11 cellular contexts compared by ENCODE assay signal in genomic region chr19:16874250-16874977, GRCh38. TPM values are rescaled to one million over a fixed set of nuclear protein-coding genes. Genes with fewer than 3 reads are reported as not detected.
A peak's percentile ranks its signal among the peaks of the same experiment; 100 is the strongest.
DNase-seq lines count a peak whose midpoint lies in the region; ATAC-seq and TF ChIP-seq lines count a peak whose summit lies in the region.
"Had no signal": no experiment of that assay in that cellular context is flagged by ENCODE, and none has a peak within 500 bp of the region (broad histone marks: within the 10 kb centered on the region; RNA-seq: fewer than 3 reads in every experiment).

No MANE protein-coding gene starts in this region.

- WGBS in transverse colon (ENCODE audit: low coverage in 1 of 2), 2 donors: 71 to 92% methylated on average over 1 of the region's 1 CpG

- no TSS peak for BruUV-seq in HCT116 (replicated peaks; lab: Mats Ljungman, UMichigan)

- peaks cover 0 to 3% (median 0%) of the 10 kb centered on the region in 7 donors for H3K9me3 Mint-ChIP-seq in CD4-positive, CD25-positive, alpha-beta regulatory T cell
- peaks cover 6% of the 10 kb centered on the region for H3K9me3 Mint-ChIP-seq in activated naive CD8-positive, alpha-beta T cell treated with anti-CD3 and anti-CD28 coated beads, Interleukin-2, amount 50 U/mL, for 24 hours
- H3K9me3 Mint-ChIP-seq in naive thymus-derived CD8-positive, alpha-beta T cell: peaks cover 0 to 2% (median 0%) of the 10 kb centered on the region in 9 donors

- no peak for TF ChIP-seq CTCF in HCT116 (IDR thresholded peaks at IDR 0.05 in 2 of 3, conservative IDR thresholded peaks at IDR 0.05 in 1 of 3; ENCODE audit: borderline replicate concordance in 1 of 3, insufficient read depth in 1 of 3, low read depth in 2 of 3, low read length in 2 of 3)
- TF ChIP-seq CTCF in transverse colon (IDR thresholded peaks at IDR 0.05): no peak

- intact Hi-C loops in HCT116 (cut with micrococcal nuclease) (no loop called here), transverse colon (cut with DNase I; ENCODE audit: low total_unique reads) (no loop called here)

- DNase-seq in CD4-positive, CD25-positive, alpha-beta regulatory T cell: no peak
- no peak for DNase-seq in HCT116 (ENCODE audit: low read depth, low spot score)
- DNase-seq in activated naive CD8-positive, alpha-beta T cell treated with anti-CD3 and anti-CD28 coated beads, Interleukin-2, amount 50 U/mL, for 24 hours: no peak
- DNase-seq in naive thymus-derived CD8-positive, alpha-beta T cell: peak in 1 of 10 donors; percentile 5
- no peak for DNase-seq in NCI-H446 (lab: John Stamatoyannopoulos, UW)
- DNase-seq in transverse colon: no peak
- DNase-seq in DMS 273 (lab: John Stamatoyannopoulos, UW; ENCODE audit: unreplicated experiment): no peak
- no peak for DNase-seq in SJCRH30
- DNase-seq: cerebellar nuclear complex, foreskin melanocyte had no signal

- no peaks in the 10 kb centered on the region for H3K4me1 ChIP-seq in CD4-positive, CD25-positive, alpha-beta regulatory T cell (ENCODE audit: control insufficient read depth, insufficient read depth, low read length, poor library complexity, severe bottlenecking)
- H3K4me1 ChIP-seq in HCT116 (ENCODE audit: control insufficient read depth in 1 of 2, insufficient read depth in 2 of 2, low read length in 2 of 2): no peaks in the 10 kb centered on the region
- peaks cover 0 to 10% (median 0%) of the 10 kb centered on the region in 4 donors for H3K4me1 ChIP-seq in transverse colon
- no peaks in the 10 kb centered on the region for H3K4me1 ChIP-seq in SJCRH30

- RAD21 ChIA-PET in HCT116 (lab: Charles Lee; ENCODE audit: low non-redundant PET in 1 of 2, low total read pairs in 2 of 2, uncharacterized antibody in 2 of 2, unreplicated experiment in 2 of 2): no interaction called here

- no peaks in the 10 kb centered on the region for H3K27me3 Mint-ChIP-seq in CD4-positive, CD25-positive, alpha-beta regulatory T cell
- H3K27me3 Mint-ChIP-seq in activated naive CD8-positive, alpha-beta T cell treated with anti-CD3 and anti-CD28 coated beads, Interleukin-2, amount 50 U/mL, for 24 hours: no peaks in the 10 kb centered on the region
- H3K27me3 Mint-ChIP-seq in naive thymus-derived CD8-positive, alpha-beta T cell: no peaks in the 10 kb centered on the region

- H3K4me2 ChIP-seq in HCT116 (ENCODE audit: low read length): no peak overlapping the region
- H3K4me2 ChIP-seq: smooth muscle cell had no signal

- no peaks in the 10 kb centered on the region for H3K27me3 ChIP-seq in CD4-positive, CD25-positive, alpha-beta regulatory T cell (ENCODE audit: control insufficient read depth, insufficient read depth, low read length)
- H3K27me3 ChIP-seq in HCT116 (ENCODE audit: insufficient read depth, low read length) (no peaks in the 10 kb centered on the region), transverse colon (no peaks in the 10 kb centered on the region), SJCRH30 (no peaks in the 10 kb centered on the region)

- in situ Hi-C loops in transverse colon (cut with MboI; ENCODE audit: low pct_ligation_motif_present in 1 of 4, low pct_unique_long_range_greater_than_20kb in 1 of 4, low sequenced_read_pairs in 3 of 4): no loop called here

- no peaks in the 10 kb centered on the region for H4K20me1 ChIP-seq in HCT116 (ENCODE audit: insufficient read depth)

- peaks cover 39% of the 10 kb centered on the region for H3K36me3 Mint-ChIP-seq in CD4-positive, CD25-positive, alpha-beta regulatory T cell
- peaks cover 26% of the 10 kb centered on the region for H3K36me3 Mint-ChIP-seq in activated naive CD8-positive, alpha-beta T cell treated with anti-CD3 and anti-CD28 coated beads, Interleukin-2, amount 50 U/mL, for 24 hours (ENCODE audit: low read depth)
- H3K36me3 Mint-ChIP-seq in naive thymus-derived CD8-positive, alpha-beta T cell: peaks cover 0 to 62% (median 18%) of the 10 kb centered on the region in 3 donors

- H3K27ac ChIP-seq in CD4-positive, CD25-positive, alpha-beta regulatory T cell (ENCODE audit: insufficient read depth, low read length, poor library complexity, severe bottlenecking): peak overlapping the region; percentile 60
- H3K27ac ChIP-seq in HCT116 (ENCODE audit: low read depth, low read length): peak overlapping the region; percentile 24; the same call in 1 of the 2 replicates
- H3K27ac ChIP-seq in transverse colon: no peak overlapping the region
- H3K27ac ChIP-seq in SJCRH30: no peak overlapping the region

- peak overlapping the region; percentile 81 to 99 (median 92) for H3K27ac Mint-ChIP-seq in CD4-positive, CD25-positive, alpha-beta regulatory T cell
- H3K27ac Mint-ChIP-seq in activated naive CD8-positive, alpha-beta T cell treated with anti-CD3 and anti-CD28 coated beads, Interleukin-2, amount 50 U/mL, for 24 hours: peak overlapping the region; percentile 70
- peak overlapping the region; percentile 64 to 94 (median 86) for H3K27ac Mint-ChIP-seq in naive thymus-derived CD8-positive, alpha-beta T cell

- no peak overlapping the region for H3K9ac ChIP-seq in HCT116 (ENCODE audit: low read length)

- peaks cover 19% of the 10 kb centered on the region for H3K79me2 ChIP-seq in HCT116 (ENCODE audit: insufficient read depth, low read length)

- no peaks in the 10 kb centered on the region for H3K9me2 ChIP-seq in HCT116 (ENCODE audit: insufficient read depth)

- no peak overlapping the region for H3K4me3 ChIP-seq in CD4-positive, CD25-positive, alpha-beta regulatory T cell (ENCODE audit: low read depth, low read length)
- no peak overlapping the region for H3K4me3 ChIP-seq in HCT116 (replicated peaks in 1 of 2; ENCODE audit: low read depth in 1 of 2, low read length in 2 of 2)
- H3K4me3 ChIP-seq in transverse colon: no peak overlapping the region
- H3K4me3 ChIP-seq in SJCRH30: no peak overlapping the region
- H3K4me3 ChIP-seq: smooth muscle cell had no signal

- H2AFZ ChIP-seq in HCT116 (ENCODE audit: low read depth, low read length, poor library complexity, severe bottlenecking): no peak overlapping the region

- H3K4me1 Mint-ChIP-seq in CD4-positive, CD25-positive, alpha-beta regulatory T cell: peaks cover 0 to 18% (median 10%) of the 10 kb centered on the region in 4 donors
- H3K4me1 Mint-ChIP-seq in activated naive CD8-positive, alpha-beta T cell treated with anti-CD3 and anti-CD28 coated beads, Interleukin-2, amount 50 U/mL, for 24 hours: peaks cover 10% of the 10 kb centered on the region
- H3K4me1 Mint-ChIP-seq in naive thymus-derived CD8-positive, alpha-beta T cell: peaks cover 14 to 23% (median 18%) of the 10 kb centered on the region in 4 donors

- H3K36me3 ChIP-seq in CD4-positive, CD25-positive, alpha-beta regulatory T cell (ENCODE audit: control insufficient read depth, insufficient read depth, low read length): peaks cover 41% of the 10 kb centered on the region
- peaks cover 5 to 29% of the 10 kb centered on the region in 2 experiments; a peak in 3 of 4 replicates for H3K36me3 ChIP-seq in HCT116 (ENCODE audit: control insufficient read depth in 1 of 2, insufficient read depth in 2 of 2, low read length in 2 of 2)
- peaks cover 0 to 36% (median 12%) of the 10 kb centered on the region in 4 donors for H3K36me3 ChIP-seq in transverse colon
- H3K36me3 ChIP-seq in SJCRH30: peaks cover 57% of the 10 kb centered on the region

- no peak for TF ChIP-seq POLR2A in HCT116 (IDR thresholded peaks at IDR 0.05; ENCODE audit: borderline replicate concordance, extremely low read depth, insufficient read depth, insufficient read length)
- no peak for TF ChIP-seq POLR2A in transverse colon (IDR thresholded peaks at IDR 0.05)

- ATAC-seq in CD4-positive, CD25-positive, alpha-beta regulatory T cell (ENCODE audit: low read depth in 2 of 2): no peak
- ATAC-seq in HCT116: no peak
- ATAC-seq in activated naive CD8-positive, alpha-beta T cell treated with anti-CD3 and anti-CD28 coated beads, Interleukin-2, amount 50 U/mL, for 24 hours: no peak
- no peak for ATAC-seq in naive thymus-derived CD8-positive, alpha-beta T cell

- no peaks in the 10 kb centered on the region for H3K9me3 ChIP-seq in CD4-positive, CD25-positive, alpha-beta regulatory T cell (ENCODE audit: control insufficient read depth in 2 of 2, low read length in 2 of 2)
- H3K9me3 ChIP-seq in HCT116 (ENCODE audit: control insufficient read depth in 1 of 2, insufficient read depth in 1 of 2, low read depth in 1 of 2, low read length in 2 of 2) (no peaks in the 10 kb centered on the region), transverse colon (no peaks in the 10 kb centered on the region), SJCRH30 (replicated peaks) (no peaks in the 10 kb centered on the region)

- no peak for TF ChIP-seq EP300 in transverse colon (IDR thresholded peaks at IDR 0.05; ENCODE audit: low read depth)

- no peak overlapping the region for H3K4me3 Mint-ChIP-seq in CD4-positive, CD25-positive, alpha-beta regulatory T cell
- H3K4me3 Mint-ChIP-seq in activated naive CD8-positive, alpha-beta T cell treated with anti-CD3 and anti-CD28 coated beads, Interleukin-2, amount 50 U/mL, for 24 hours: no peak overlapping the region
- H3K4me3 Mint-ChIP-seq in naive thymus-derived CD8-positive, alpha-beta T cell: peak overlapping the region in 2 of 10 donors; percentile 20 to 24

- TF ChIP-seq RAD21 in HCT116 (IDR thresholded peaks at IDR 0.05; ENCODE audit: low read depth): no peak

- CTCF ChIA-PET in HCT116 (lab: Charles Lee): no interaction called here

- POLR2A ChIA-PET in HCT116 (lab: Charles Lee): no interaction called here
- POLR2A ChIA-PET in naive thymus-derived CD8-positive, alpha-beta T cell (lab: Charles Lee): no interaction called here

TF ChIP-seq in HCT116, 20 proteins besides CTCF, POLR2A, EP300 and RAD21 (continues in another document):
- TF ChIP-seq SP1 (IDR thresholded peaks at IDR 0.05; ENCODE audit: low read depth) (no peak), CEBPB (IDR thresholded peaks at IDR 0.05; ENCODE audit: low read depth) (no peak)

RNA-seq across cellular contexts. Expression of gene F2RL3, which starts 14.4 kb away (rescaled TPM):
- 0.10 TPM for total RNA-seq in CD4-positive, CD25-positive, alpha-beta regulatory T cell
- polyA plus RNA-seq in CD4-positive, CD25-positive, alpha-beta regulatory T cell: not detected
- total RNA-seq in HCT116 (2021; ENCODE audit: unreplicated experiment) (0.10 TPM), transverse colon (10 to 100 TPM in 2 of 4 donors, 1 to 10 TPM in 2; 2.2 to 22.7 (median 9.1) TPM)
- not detected in 2 replicates for polyA plus RNA-seq in HCT116 (2012)
- total RNA-seq in naive thymus-derived CD8-positive, alpha-beta T cell: not detected
- under 1 TPM in 1 of 3 donors, not detected in 2; 0.24 TPM for polyA plus RNA-seq in naive thymus-derived CD8-positive, alpha-beta T cell
- 0.20 and 0.47 TPM in 2 replicates for total RNA-seq in SJCRH30 (2014; rRNA removed; shearing (Covaris generic))

RNA-seq across cellular contexts. Expression of gene SIN3B, which starts 45.2 kb away (rescaled TPM):
- 82.3 TPM for total RNA-seq in CD4-positive, CD25-positive, alpha-beta regulatory T cell
- 1 to 10 TPM; 2.2 to 5.2 (median 3.8) TPM for polyA plus RNA-seq in CD4-positive, CD25-positive, alpha-beta regulatory T cell
- total RNA-seq in HCT116 (2021; ENCODE audit: unreplicated experiment): 59.9 TPM
- 32.6 and 38.5 TPM in 2 replicates for polyA plus RNA-seq in HCT116 (2012)
- total RNA-seq in naive thymus-derived CD8-positive, alpha-beta T cell: 100 to 1,000 TPM in 1 of 2 experiments, 10 to 100 TPM in 1; 99.6 to 104 TPM
- 1 to 10 TPM; 2.2 to 5.2 (median 3.2) TPM for polyA plus RNA-seq in naive thymus-derived CD8-positive, alpha-beta T cell
- 100 to 1,000 TPM in 1 of 4 donors, 10 to 100 TPM in 3; 38.1 to 294 (median 66.5) TPM for total RNA-seq in transverse colon
- 35.7 and 36.0 TPM in 2 replicates for total RNA-seq in SJCRH30 (2014; rRNA removed; shearing (Covaris generic))

Comparison
In these comparisons a context has a peak if more than half of its experiments do, and no peak if none do; other contexts are left out.
1. H3K27ac ChIP-seq: peak in CD4-positive, CD25-positive, alpha-beta regulatory T cell (single experiment) and HCT116 (single experiment); none in transverse colon (0 of 4) and SJCRH30 (single experiment).
2. Peak in every context shown above with its lines, with median percentiles within 50 percentile points of each other: H3K27ac Mint-ChIP-seq.